1 cellular context compared by ENCODE assay signal in the genomic region with DNA sequence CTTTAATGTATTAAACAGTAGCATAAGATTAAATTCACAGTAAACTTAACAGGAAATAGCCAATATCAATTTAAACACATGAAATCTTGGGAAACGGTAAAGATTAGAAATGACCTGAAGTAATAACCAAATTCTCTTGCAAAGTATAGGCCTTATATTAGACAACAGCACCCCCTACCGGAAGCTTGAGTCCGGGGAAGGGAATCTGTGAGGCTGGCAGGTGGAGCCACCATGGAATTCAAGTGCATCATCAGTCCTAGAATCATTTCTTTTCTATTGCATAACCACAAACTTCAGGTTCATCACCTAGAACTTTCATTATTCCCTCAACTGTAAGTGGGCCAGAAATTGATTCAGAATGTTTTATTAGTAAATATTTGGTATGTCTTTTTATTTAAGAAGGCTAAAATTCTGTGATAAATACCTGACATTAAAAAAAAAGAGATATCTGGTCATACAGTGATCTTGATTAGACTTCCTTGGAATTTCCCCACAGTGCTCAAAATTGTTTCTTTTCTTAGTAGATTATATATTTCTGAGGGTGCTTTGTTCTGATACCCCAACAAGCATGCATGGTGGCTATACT.
A peak's percentile ranks its signal among the peaks of the same experiment; 100 is the strongest.
TF ChIP-seq lines count a peak whose summit lies in the region.

No MANE protein-coding gene starts in this region.

TF ChIP-seq in GM12878, 131 proteins besides CTCF, POLR2A, EP300 and RAD21:
- TF ChIP-seq, protein P1, sequence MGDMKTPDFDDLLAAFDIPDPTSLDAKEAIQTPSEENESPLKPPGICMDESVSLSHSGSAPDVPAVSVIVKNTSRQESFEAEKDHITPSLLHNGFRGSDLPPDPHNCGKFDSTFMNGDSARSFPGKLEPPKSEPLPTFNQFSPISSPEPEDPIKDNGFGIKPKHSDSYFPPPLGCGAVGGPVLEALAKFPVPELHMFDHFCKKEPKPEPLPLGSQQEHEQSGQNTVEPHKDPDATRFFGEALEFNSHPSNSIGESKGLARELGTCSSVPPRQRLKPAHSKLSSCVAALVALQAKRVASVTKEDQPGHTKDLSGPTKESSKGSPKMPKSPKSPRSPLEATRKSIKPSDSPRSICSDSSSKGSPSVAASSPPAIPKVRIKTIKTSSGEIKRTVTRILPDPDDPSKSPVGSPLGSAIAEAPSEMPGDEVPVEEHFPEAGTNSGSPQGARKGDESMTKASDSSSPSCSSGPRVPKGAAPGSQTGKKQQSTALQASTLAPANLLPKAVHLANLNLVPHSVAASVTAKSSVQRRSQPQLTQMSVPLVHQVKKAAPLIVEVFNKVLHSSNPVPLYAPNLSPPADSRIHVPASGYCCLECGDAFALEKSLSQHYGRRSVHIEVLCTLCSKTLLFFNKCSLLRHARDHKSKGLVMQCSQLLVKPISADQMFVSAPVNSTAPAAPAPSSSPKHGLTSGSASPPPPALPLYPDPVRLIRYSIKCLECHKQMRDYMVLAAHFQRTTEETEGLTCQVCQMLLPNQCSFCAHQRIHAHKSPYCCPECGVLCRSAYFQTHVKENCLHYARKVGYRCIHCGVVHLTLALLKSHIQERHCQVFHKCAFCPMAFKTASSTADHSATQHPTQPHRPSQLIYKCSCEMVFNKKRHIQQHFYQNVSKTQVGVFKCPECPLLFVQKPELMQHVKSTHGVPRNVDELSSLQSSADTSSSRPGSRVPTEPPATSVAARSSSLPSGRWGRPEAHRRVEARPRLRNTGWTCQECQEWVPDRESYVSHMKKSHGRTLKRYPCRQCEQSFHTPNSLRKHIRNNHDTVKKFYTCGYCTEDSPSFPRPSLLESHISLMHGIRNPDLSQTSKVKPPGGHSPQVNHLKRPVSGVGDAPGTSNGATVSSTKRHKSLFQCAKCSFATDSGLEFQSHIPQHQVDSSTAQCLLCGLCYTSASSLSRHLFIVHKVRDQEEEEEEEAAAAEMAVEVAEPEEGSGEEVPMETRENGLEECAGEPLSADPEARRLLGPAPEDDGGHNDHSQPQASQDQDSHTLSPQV (IDR thresholded peaks at IDR 0.05): no peak
- TF ChIP-seq SMC3 (IDR thresholded peaks at IDR 0.05; ENCODE audit: borderline replicate concordance, low read length): peak; percentile 58; the same call in 1 of the 2 replicates
